Comparison of ENCODE assay signal across 14 cellular contexts in genomic region chr10:3946234-3947229, GRCh38.
DNase-seq lines count a peak whose midpoint lies in the region; ATAC-seq, FAIRE-seq and TF ChIP-seq lines count a peak whose summit lies in the region.
"Had no signal": no experiment of that assay in that cellular context is flagged by ENCODE, and none has a peak within 500 bp of the region (broad histone marks: within the 10 kb centered on the region; RNA-seq: fewer than 3 reads in every experiment).

No MANE protein-coding gene starts in this region.

- H3K27ac Mint-ChIP-seq in central memory CD8-positive, alpha-beta T cell (ENCODE audit: low read depth) = peak overlapping the region; percentile 100
- H3K27ac Mint-ChIP-seq in naive thymus-derived CD4-positive, alpha-beta T cell = peak overlapping the region in 6 of 9 donors; percentile 32 to 93 (median 62)

- H4K20me1 ChIP-seq in GM23248 (ENCODE audit: insufficient read depth) = no peaks in the 10 kb centered on the region
- H4K20me1 ChIP-seq: BLaER1 treated with 17β-estradiol and CSF1 and Interleukin-3, amounts not matched to agents 10 nM and 100 nM had no signal

- no peak for ATAC-seq in central memory CD8-positive, alpha-beta T cell (replicated peaks; ENCODE audit: extremely low read depth, poor library complexity, severe bottlenecking)
- no peak for ATAC-seq in naive thymus-derived CD4-positive, alpha-beta T cell
- ATAC-seq in GM18861 (IDR thresholded peaks at IDR 0.05; ENCODE audit: unreplicated experiment) (no peak), GM19328 (IDR thresholded peaks at IDR 0.05; ENCODE audit: unreplicated experiment) (no peak)

- no peaks in the 10 kb centered on the region for H3K9me2 ChIP-seq in GM23248 (ENCODE audit: insufficient read depth)

- intact Hi-C loops in naive thymus-derived CD4-positive, alpha-beta T cell (cut with micrococcal nuclease) = loop anchor here in 1 of 2 donors (1.0 to 5.0 kb wide), 2 partner anchors 26 to 54 kb away; no protein-coding TSS in a partner anchor

- H3K36me3 Mint-ChIP-seq in central memory CD8-positive, alpha-beta T cell (ENCODE audit: insufficient read depth) = peaks cover 9% of the 10 kb centered on the region
- H3K36me3 Mint-ChIP-seq in naive thymus-derived CD4-positive, alpha-beta T cell = peaks cover 0 to 18% (median 0%) of the 10 kb centered on the region in 5 donors

- H3K4me2 ChIP-seq in GM23248 (ENCODE audit: unreplicated experiment) = no peak overlapping the region

- POLR2A ChIA-PET in AG04450 (lab: Yijun Ruan, JAX) = no interaction called here
- POLR2A ChIA-PET in naive thymus-derived CD4-positive, alpha-beta T cell (lab: Charles Lee) = interaction anchor here (1.3 to 3.5 kb wide), 2 partner anchors 17 to 162 kb away, joined by 3 to 15 read pairs; partner anchors contain the start of gene KLF6

- 92 to 96% methylated on average over 9 of the region's 9 CpGs for WGBS in GM23248 (ENCODE audit: low coverage in 1 of 2, low lambda C conversion rate in 2 of 2, missing lambda C conversion rate in 2 of 2), 2 experiments

- no peaks in the 10 kb centered on the region for H3F3A ChIP-seq in GM23248 (ENCODE audit: insufficient read depth)

- no peak overlapping the region for H3K4me3 ChIP-seq in AG04450 (ENCODE audit: low read depth, low read length)
- H3K4me3 ChIP-seq in GM23248 = no peak overlapping the region
- no peak overlapping the region for H3K4me3 ChIP-seq in naive thymus-derived CD4-positive, alpha-beta T cell (ENCODE audit: low read length)
- H3K4me3 ChIP-seq: BLaER1 treated with 17β-estradiol and CSF1 and Interleukin-3, amounts not matched to agents 10 nM and 100 nM had no signal

- DNase-seq in AG04450 (ENCODE audit: low read depth, low spot score) (no peak), GM23248 (no peak), NCI-H748 (lab: John Stamatoyannopoulos, UW; ENCODE audit: unreplicated experiment) (no peak), frontal cortex (ENCODE audit: low spot score in 2 of 2) (no peak)
- no peak for DNase-seq in central memory CD8-positive, alpha-beta T cell (ENCODE audit: low spot score in 2 of 2)
- DNase-seq in naive thymus-derived CD4-positive, alpha-beta T cell = no peak
- DNase-seq: head of caudate nucleus, NCI-H1436 treated with DMSO at 0.1 percent for 48 hours had no signal

- no peaks in the 10 kb centered on the region for H3K79me2 ChIP-seq in GM23248 (ENCODE audit: insufficient read depth)

- CTCF ChIA-PET in AG04450 (lab: Charles Lee) = interaction anchor here (0.7 to 1.0 kb wide), 2 partner anchors 12 to 40 kb away, joined by 3 to 7 read pairs; no protein-coding TSS in a partner anchor
- CTCF ChIA-PET in naive thymus-derived CD4-positive, alpha-beta T cell (lab: Charles Lee) = interaction anchor here (0.7 kb wide), 1 partner anchor 72 kb away, joined by 4 read pairs; no protein-coding TSS in a partner anchor

- H3K4me1 ChIP-seq in GM23248 (ENCODE audit: insufficient read depth) = peaks cover 13% of the 10 kb centered on the region
- peaks cover 20 to 68% of the 10 kb centered on the region in 2 donors for H3K4me1 ChIP-seq in naive thymus-derived CD4-positive, alpha-beta T cell (ENCODE audit: control insufficient read depth in 2 of 2, insufficient read depth in 2 of 2, low read length in 2 of 2)

- H3K27ac ChIP-seq in AG04450 (ENCODE audit: low read depth, low read length) (peak overlapping the region; percentile 65), GM23248 (no peak overlapping the region)
- no peak overlapping the region for H3K27ac ChIP-seq in naive thymus-derived CD4-positive, alpha-beta T cell (ENCODE audit: low read depth, low read length)
- H3K27ac ChIP-seq: BLaER1 treated with 17β-estradiol and CSF1 and Interleukin-3, amounts not matched to agents 10 nM and 100 nM had no signal

- peak overlapping the region; percentile 30; the same call in 1 of the 2 replicates for H2AFZ ChIP-seq in GM23248

- H3K9ac ChIP-seq in GM23248 = no peak overlapping the region
- H3K9ac ChIP-seq: BLaER1 treated with 17β-estradiol and CSF1 and Interleukin-3, amounts not matched to agents 10 nM and 100 nM had no signal

- H3K27me3 Mint-ChIP-seq in central memory CD8-positive, alpha-beta T cell = no peaks in the 10 kb centered on the region
- H3K27me3 Mint-ChIP-seq in naive thymus-derived CD4-positive, alpha-beta T cell = no peaks in the 10 kb centered on the region

- FAIRE-seq in frontal cortex (lab: Jason Lieb, UNC) = no peak
- FAIRE-seq: colon, HTR-8/SVneo, urothelium cell line had no signal

- no peaks in the 10 kb centered on the region for H3K36me3 ChIP-seq in GM23248 (ENCODE audit: low read depth)
- H3K36me3 ChIP-seq in naive thymus-derived CD4-positive, alpha-beta T cell (ENCODE audit: control insufficient read depth in 2 of 3, insufficient read depth in 3 of 3, low read length in 3 of 3) = no peaks in the 10 kb centered on the region
- H3K36me3 ChIP-seq: BLaER1 treated with 17β-estradiol and CSF1 and Interleukin-3, amounts not matched to agents 10 nM and 100 nM had no signal

- H3K9me3 Mint-ChIP-seq in central memory CD8-positive, alpha-beta T cell = no peaks in the 10 kb centered on the region
- no peaks in the 10 kb centered on the region for H3K9me3 Mint-ChIP-seq in naive thymus-derived CD4-positive, alpha-beta T cell

- no peaks in the 10 kb centered on the region for H3K27me3 ChIP-seq in AG04450 (ENCODE audit: control insufficient read depth, insufficient read depth, low read length)
- H3K27me3 ChIP-seq in GM23248 (replicated peaks; ENCODE audit: insufficient read depth) = no peaks in the 10 kb centered on the region
- H3K27me3 ChIP-seq in naive thymus-derived CD4-positive, alpha-beta T cell (ENCODE audit: control insufficient read depth in 2 of 2, insufficient read depth in 2 of 2, low read length in 2 of 2) = no peaks in the 10 kb centered on the region
- H3K27me3 ChIP-seq: BLaER1 treated with 17β-estradiol and CSF1 and Interleukin-3, amounts not matched to agents 10 nM and 100 nM had no signal

- H3K4me3 Mint-ChIP-seq in central memory CD8-positive, alpha-beta T cell = peak overlapping the region; percentile 68
- H3K4me3 Mint-ChIP-seq in naive thymus-derived CD4-positive, alpha-beta T cell = peak overlapping the region in 1 of 10 donors; percentile 68

- peaks cover 86% of the 10 kb centered on the region for H3K4me1 Mint-ChIP-seq in central memory CD8-positive, alpha-beta T cell
- H3K4me1 Mint-ChIP-seq in naive thymus-derived CD4-positive, alpha-beta T cell = peaks cover 23 to 78% (median 38%) of the 10 kb centered on the region in 7 donors

- in situ Hi-C loops in GM23248 (cut with MboI) = no loop called here

- H3K9me3 ChIP-seq in AG04450 (ENCODE audit: control insufficient read depth, insufficient read depth, low read length) = peaks cover 5% of the 10 kb centered on the region; the same call in 1 of the 2 replicates
- H3K9me3 ChIP-seq in GM23248 (ENCODE audit: low read depth) = no peaks in the 10 kb centered on the region
- H3K9me3 ChIP-seq in naive thymus-derived CD4-positive, alpha-beta T cell (ENCODE audit: control insufficient read depth in 2 of 3, low read length in 3 of 3) = no peaks in the 10 kb centered on the region

- no peak for TF ChIP-seq CTCF in AG04450 (IDR thresholded peaks at IDR 0.05; ENCODE audit: low read depth, low read length)
